In the genomic region with DNA sequence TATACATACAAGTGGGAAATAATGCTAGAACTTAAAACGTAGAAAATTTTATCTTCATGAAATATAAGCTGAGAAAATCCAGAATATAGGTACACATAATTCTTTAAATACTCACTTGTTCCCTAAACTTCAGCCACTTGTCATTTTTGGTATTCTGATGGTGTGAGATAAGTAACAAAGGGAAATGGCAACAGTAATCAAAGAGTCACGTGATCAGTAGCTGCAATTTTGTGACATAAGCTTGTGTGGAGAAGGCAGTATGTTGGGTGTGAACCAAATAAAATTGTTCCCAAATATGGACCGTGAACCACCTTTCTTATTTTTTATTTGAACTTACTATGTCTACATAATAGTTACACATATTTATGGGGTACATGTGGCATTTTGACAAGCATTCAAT, we compare ENCODE assay signal across 8 cellular contexts.
"Had no signal": no experiment of that assay in that cellular context is flagged by ENCODE, and none has a peak within 500 bp of the region (broad histone marks: within the 10 kb centered on the region; RNA-seq: fewer than 3 reads in every experiment).

No MANE protein-coding gene starts in this region.

- H3K27me3 Mint-ChIP-seq: IgD-negative memory B cell had no signal

- H3K9ac ChIP-seq: KMS-11 had no signal

- H3K4me3 Mint-ChIP-seq: IgD-negative memory B cell had no signal

- FAIRE-seq: HTR-8/SVneo had no signal

- H3K27ac Mint-ChIP-seq: IgD-negative memory B cell had no signal

- H3K27ac ChIP-seq: HL-60, KMS-11 had no signal

- H3K4me2 ChIP-seq: KMS-11 had no signal

- H3K36me3 Mint-ChIP-seq: IgD-negative memory B cell had no signal

- DNase-seq: IMR-90, Karpas-422, KBM-7, KG1 had no signal

- H3K4me1 Mint-ChIP-seq: IgD-negative memory B cell had no signal
